9 cellular contexts compared by ENCODE assay signal in the genomic region with DNA sequence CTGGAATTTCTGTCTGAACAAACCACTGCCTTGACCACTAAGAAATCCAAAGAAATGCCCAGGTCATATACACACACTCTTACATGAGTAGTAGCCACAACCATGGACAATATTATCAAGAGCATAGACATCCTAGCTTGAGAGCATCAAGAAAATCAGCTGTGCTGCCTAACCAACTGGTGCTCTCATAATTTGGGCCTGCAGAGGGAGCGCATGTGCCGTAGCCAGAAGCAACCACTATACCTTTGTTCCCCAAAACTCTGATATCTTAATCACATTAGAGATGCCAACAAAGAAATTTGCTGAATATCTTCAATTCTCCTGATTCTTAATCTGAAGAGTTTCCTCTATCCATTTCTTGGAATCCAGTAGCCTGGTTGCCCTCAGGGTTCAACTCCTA.
DNase-seq lines count a peak whose midpoint lies in the region; ATAC-seq lines count a peak whose summit lies in the region.
"Had no signal": no experiment of that assay in that cellular context is flagged by ENCODE, and none has a peak within 500 bp of the region (broad histone marks: within the 10 kb centered on the region; RNA-seq: fewer than 3 reads in every experiment).

No MANE protein-coding gene starts in this region.

- CTCF ChIA-PET in activated CD4-positive, alpha-beta T cell treated with anti-CD3 and anti-CD28 coated beads for 36 hours (lab: Charles Lee): interaction anchor here (1.5 to 2.5 kb wide), 2 partner anchors 18 to 27 kb away, joined by 4 to 10 read pairs; no protein-coding TSS in a partner anchor

- H3K9me3 Mint-ChIP-seq in activated CD4-positive, alpha-beta T cell treated with anti-CD3 and anti-CD28 coated beads for 36 hours (ENCODE audit: low read depth): no peaks in the 10 kb centered on the region
- H3K9me3 Mint-ChIP-seq: CD4-positive, alpha-beta T cell had no signal

- intact Hi-C loops in activated CD4-positive, alpha-beta T cell treated with anti-CD3 and anti-CD28 coated beads for 36 hours (cut with DNase I, micrococcal nuclease): loop anchor here (1.0 to 10.0 kb wide), 3 partner anchors 28 to 415 kb away; no protein-coding TSS in a partner anchor
- intact Hi-C loops in head of caudate nucleus (cut with DNase I): no loop called here

- H3K27me3 Mint-ChIP-seq in activated CD4-positive, alpha-beta T cell treated with anti-CD3 and anti-CD28 coated beads for 36 hours: no peaks in the 10 kb centered on the region
- H3K27me3 Mint-ChIP-seq: CD4-positive, alpha-beta T cell had no signal

- H3K4me3 Mint-ChIP-seq in activated CD4-positive, alpha-beta T cell treated with anti-CD3 and anti-CD28 coated beads for 36 hours: no peak overlapping the region
- H3K4me3 Mint-ChIP-seq: CD4-positive, alpha-beta T cell had no signal

- H3K4me1 Mint-ChIP-seq in activated CD4-positive, alpha-beta T cell treated with anti-CD3 and anti-CD28 coated beads for 36 hours: no peaks in the 10 kb centered on the region

- ATAC-seq in activated CD4-positive, alpha-beta T cell treated with anti-CD3 and anti-CD28 coated beads for 36 hours: peak; percentile 61
- ATAC-seq in HG03432 (IDR thresholded peaks at IDR 0.05; ENCODE audit: unreplicated experiment): no peak

- DNase-seq in NCI-H1105 treated with DMSO at 0.1 percent for 48 hours (lab: John Stamatoyannopoulos, UW) (peak; percentile 8), NCI-H1105 (lab: John Stamatoyannopoulos, UW) (no peak), HT-29 (ENCODE audit: low spot score) (peak; percentile 76), head of caudate nucleus (peak in 22 of 42 donors; percentile 2 to 48 (median 18)), NCI-H526 (lab: John Stamatoyannopoulos, UW) (no peak), NCI-H526 treated with DMSO at 0.1 percent for 48 hours (lab: John Stamatoyannopoulos, UW) (no peak)
- peak; percentile 56 for DNase-seq in activated CD4-positive, alpha-beta T cell treated with anti-CD3 and anti-CD28 coated beads for 36 hours

- H3K27ac Mint-ChIP-seq in activated CD4-positive, alpha-beta T cell treated with anti-CD3 and anti-CD28 coated beads for 36 hours: no peak overlapping the region
- H3K27ac Mint-ChIP-seq: CD4-positive, alpha-beta T cell had no signal

- POLR2A ChIA-PET in activated CD4-positive, alpha-beta T cell treated with anti-CD3 and anti-CD28 coated beads for 36 hours (lab: Charles Lee): no interaction called here

- no peaks in the 10 kb centered on the region for H3K36me3 Mint-ChIP-seq in activated CD4-positive, alpha-beta T cell treated with anti-CD3 and anti-CD28 coated beads for 36 hours (ENCODE audit: low read depth)

Comparison
In these comparisons a context has a peak if more than half of its experiments do, and no peak if none do; other contexts are left out.
1. DNase-seq: peak in NCI-H1105 treated with DMSO at 0.1 percent for 48 hours (single experiment), HT-29 (single experiment), activated CD4-positive, alpha-beta T cell treated with anti-CD3 and anti-CD28 coated beads for 36 hours (single experiment) and head of caudate nucleus (22 of 42); none in NCI-H1105 (single experiment), NCI-H526 (0 of 2) and NCI-H526 treated with DMSO at 0.1 percent for 48 hours (single experiment).